Comparison of ENCODE assay signal across 18 cellular contexts in genomic region chr7:36138209-36138608, GRCh38. TPM values are rescaled to one million over a fixed set of nuclear protein-coding genes. Genes with fewer than 3 reads are reported as not detected.
A peak's percentile ranks its signal among the peaks of the same experiment; 100 is the strongest.
DNase-seq lines count a peak whose midpoint lies in the region; ATAC-seq, FAIRE-seq and TF ChIP-seq lines count a peak whose summit lies in the region.
"Had no signal": no experiment of that assay in that cellular context is flagged by ENCODE, and none has a peak within 500 bp of the region (broad histone marks: within the 10 kb centered on the region; RNA-seq: fewer than 3 reads in every experiment).

No MANE protein-coding gene starts in this region.

- DNase-seq in right lobe of liver = no peak
- no peak for DNase-seq in HepG2 (ENCODE audit: low spot score)
- peak; percentile 20 for DNase-seq in NCI-H69 (lab: John Stamatoyannopoulos, UW)
- DNase-seq in glutamatergic neuron = peak; percentile 67
- DNase-seq in activated T-helper 1 cell treated with anti-CD3 and anti-CD28 coated beads, Interleukin-12 subunit alpha, Interleukin-12 subunit beta, Interleukin-2, Interleukin-4 antibody, amounts not matched to agents 30 ng/mL and 10 ng/mL and 1 ng/mL, durations not matched to agents 14 hours and 24 hours and 36 hours (ENCODE audit: low spot score) = no peak
- no peak for DNase-seq in ureter (ENCODE audit: low spot score)
- DNase-seq: Calu3; CD8-positive, alpha-beta T cell; GM23248; IMR-90 had no signal

- 36% methylated on average over 4 of the region's 5 CpGs for WGBS in right lobe of liver (ENCODE audit: insufficient coverage, low coverage, low lambda C conversion rate, missing lambda C conversion rate)
- WGBS in HepG2 (ENCODE audit: low lambda C conversion rate) = 15% methylated on average over 5 of the region's 5 CpGs

- no peak overlapping the region for H3K27ac ChIP-seq in right lobe of liver
- no peak overlapping the region for H3K27ac ChIP-seq in HepG2 (ENCODE audit: extremely low read length, insufficient read depth, low read length)
- H3K27ac ChIP-seq: BLaER1 treated with 17β-estradiol and CSF1 and Interleukin-3, amounts not matched to agents 10 nM and 100 nM; GM23248; HL-60 had no signal

- peaks cover 38% of the 10 kb centered on the region for H3K4me1 Mint-ChIP-seq in glutamatergic neuron (ENCODE audit: low read depth, unreplicated experiment)
- no peaks in the 10 kb centered on the region for H3K4me1 Mint-ChIP-seq in activated T-helper 1 cell treated with anti-CD3 and anti-CD28 coated beads, Interleukin-12 subunit alpha, Interleukin-12 subunit beta, Interleukin-2, Interleukin-4 antibody, amounts not matched to agents 30 ng/mL and 10 ng/mL and 1 ng/mL, durations not matched to agents 14 hours and 24 hours and 36 hours (ENCODE audit: low read depth)
- H3K4me1 Mint-ChIP-seq: B cell had no signal

- TF ChIP-seq EP300 in HepG2 (IDR thresholded peaks at IDR 0.05; ENCODE audit: low read depth in 2 of 2, low read length in 2 of 2) = no peak
- no peak for TF ChIP-seq EP300 in HepG2 (CRISPR knock-in tag; IDR thresholded peaks at IDR 0.05; ENCODE audit: borderline replicate concordance)

- TF ChIP-seq POLR2A in right lobe of liver (IDR thresholded peaks at IDR 0.05) (no peak), HepG2 (IDR thresholded peaks at IDR 0.05; ENCODE audit: insufficient read depth in 1 of 2, low read depth in 2 of 2, low read length in 2 of 2) (no peak)

- no TSS peak for BruUV-seq in HepG2 (replicated peaks; lab: Mats Ljungman, UMichigan)

- peak; percentile 41 to 65 (median 50) for ATAC-seq in right lobe of liver
- no peak for ATAC-seq in HepG2
- no peak for ATAC-seq in HG03196 (IDR thresholded peaks at IDR 0.05; ENCODE audit: unreplicated experiment)
- ATAC-seq: CD8-positive, alpha-beta T cell had no signal

- H3K79me2 ChIP-seq in HepG2 (ENCODE audit: insufficient read depth, low read length) = no peaks in the 10 kb centered on the region

- no peak overlapping the region for H3K4me2 ChIP-seq in HepG2 (ENCODE audit: low read depth, low read length)
- H3K4me2 ChIP-seq: BLaER1 treated with 17β-estradiol and CSF1 and Interleukin-3, amounts not matched to agents 10 nM and 100 nM had no signal

- H3K27me3 ChIP-seq in right lobe of liver (no peaks in the 10 kb centered on the region), HepG2 (ENCODE audit: control insufficient read depth in 1 of 2, insufficient read depth in 2 of 2, low read length in 2 of 2) (peaks cover 1 to 8% of the 10 kb centered on the region in 2 experiments; a peak in 1 of 5 replicates)
- H3K27me3 ChIP-seq: BLaER1 treated with 17β-estradiol and CSF1 and Interleukin-3, amounts not matched to agents 10 nM and 100 nM had no signal

- peak overlapping the region; percentile 97 for H3K27ac Mint-ChIP-seq in glutamatergic neuron (ENCODE audit: unreplicated experiment)
- no peak overlapping the region for H3K27ac Mint-ChIP-seq in activated T-helper 1 cell treated with anti-CD3 and anti-CD28 coated beads, Interleukin-12 subunit alpha, Interleukin-12 subunit beta, Interleukin-2, Interleukin-4 antibody, amounts not matched to agents 30 ng/mL and 10 ng/mL and 1 ng/mL, durations not matched to agents 14 hours and 24 hours and 36 hours
- H3K27ac Mint-ChIP-seq: B cell; CD8-positive, alpha-beta T cell had no signal

- no peak for TF ChIP-seq CTCF in right lobe of liver (IDR thresholded peaks at IDR 0.05)
- no peak for TF ChIP-seq CTCF in HepG2 (CRISPR knock-in tag; IDR thresholded peaks at IDR 0.05)
- TF ChIP-seq CTCF in glutamatergic neuron (IDR thresholded peaks at IDR 0.05; ENCODE audit: partially characterized antibody, unreplicated experiment) = no peak

- intact Hi-C loops in right lobe of liver (cut with DNase I) = no loop called here
- intact Hi-C loops in HepG2 (cut with micrococcal nuclease; ENCODE audit: unreplicated experiment) = loop anchor here (5.0 kb wide), 1 partner anchor 724 kb away; no protein-coding TSS in a partner anchor
- intact Hi-C loops in activated T-helper 1 cell treated with anti-CD3 and anti-CD28 coated beads, Interleukin-12 subunit alpha, Interleukin-12 subunit beta, Interleukin-2, Interleukin-4 antibody, amounts not matched to agents 30 ng/mL and 10 ng/mL and 1 ng/mL, durations not matched to agents 14 hours and 24 hours and 36 hours (cut with micrococcal nuclease) = no loop called here

- peak overlapping the region; percentile 45 for H3K4me3 Mint-ChIP-seq in glutamatergic neuron (ENCODE audit: unreplicated experiment)
- H3K4me3 Mint-ChIP-seq in activated T-helper 1 cell treated with anti-CD3 and anti-CD28 coated beads, Interleukin-12 subunit alpha, Interleukin-12 subunit beta, Interleukin-2, Interleukin-4 antibody, amounts not matched to agents 30 ng/mL and 10 ng/mL and 1 ng/mL, durations not matched to agents 14 hours and 24 hours and 36 hours = no peak overlapping the region
- H3K4me3 Mint-ChIP-seq: B cell; CD8-positive, alpha-beta T cell had no signal

- no peaks in the 10 kb centered on the region for H3K4me1 ChIP-seq in right lobe of liver
- H3K4me1 ChIP-seq in HepG2 (ENCODE audit: insufficient read depth, low read length) = 0 out of 2 replicates have a peak, but pooled peaks cover 8% of the 10 kb centered on the region
- H3K4me1 ChIP-seq: HAP-1 had no signal

- H3K9ac ChIP-seq in HepG2 (ENCODE audit: insufficient read depth, low read depth, low read length) = no peak overlapping the region
- H3K9ac ChIP-seq: BLaER1 treated with 17β-estradiol and CSF1 and Interleukin-3, amounts not matched to agents 10 nM and 100 nM; GM23248 had no signal

- peaks cover 8% of the 10 kb centered on the region for H3K27me3 Mint-ChIP-seq in glutamatergic neuron (ENCODE audit: unreplicated experiment)
- H3K27me3 Mint-ChIP-seq in activated T-helper 1 cell treated with anti-CD3 and anti-CD28 coated beads, Interleukin-12 subunit alpha, Interleukin-12 subunit beta, Interleukin-2, Interleukin-4 antibody, amounts not matched to agents 30 ng/mL and 10 ng/mL and 1 ng/mL, durations not matched to agents 14 hours and 24 hours and 36 hours (ENCODE audit: insufficient read depth) = peaks cover 12% of the 10 kb centered on the region

- no peaks in the 10 kb centered on the region for H4K20me1 ChIP-seq in HepG2 (ENCODE audit: insufficient read depth, low read length)
- H4K20me1 ChIP-seq: BLaER1 treated with 17β-estradiol and CSF1 and Interleukin-3, amounts not matched to agents 10 nM and 100 nM had no signal

- peaks cover 12% of the 10 kb centered on the region for H3K9me3 Mint-ChIP-seq in glutamatergic neuron (ENCODE audit: unreplicated experiment)
- no peaks in the 10 kb centered on the region for H3K9me3 Mint-ChIP-seq in activated T-helper 1 cell treated with anti-CD3 and anti-CD28 coated beads, Interleukin-12 subunit alpha, Interleukin-12 subunit beta, Interleukin-2, Interleukin-4 antibody, amounts not matched to agents 30 ng/mL and 10 ng/mL and 1 ng/mL, durations not matched to agents 14 hours and 24 hours and 36 hours

- H3K4me3 ChIP-seq in right lobe of liver (no peak overlapping the region), HepG2 (replicated peaks in 1 of 3; ENCODE audit: insufficient read depth in 1 of 3, low read depth in 2 of 3, low read length in 3 of 3) (no peak overlapping the region)
- H3K4me3 ChIP-seq: BLaER1 treated with 17β-estradiol and CSF1 and Interleukin-3, amounts not matched to agents 10 nM and 100 nM; GM23248; HAP-1 had no signal

- no peak overlapping the region for H2AFZ ChIP-seq in HepG2 (ENCODE audit: low read length)
- H2AFZ ChIP-seq: GM23248 had no signal

- TF ChIP-seq RAD21 in HepG2 (CRISPR knock-in tag; IDR thresholded peaks at IDR 0.05) = no peak

- H3K36me3 Mint-ChIP-seq in glutamatergic neuron (ENCODE audit: unreplicated experiment) = no peaks in the 10 kb centered on the region
- H3K36me3 Mint-ChIP-seq in activated T-helper 1 cell treated with anti-CD3 and anti-CD28 coated beads, Interleukin-12 subunit alpha, Interleukin-12 subunit beta, Interleukin-2, Interleukin-4 antibody, amounts not matched to agents 30 ng/mL and 10 ng/mL and 1 ng/mL, durations not matched to agents 14 hours and 24 hours and 36 hours (ENCODE audit: low read depth) = no peaks in the 10 kb centered on the region
- H3K36me3 Mint-ChIP-seq: CD8-positive, alpha-beta T cell had no signal

- no peak for FAIRE-seq in HepG2 (lab: Jason Lieb, UNC)
- FAIRE-seq: G401.6, GM12891, GM18507 had no signal

- POLR2A ChIA-PET in HepG2 (lab: Yijun Ruan, JAX) = no interaction called here

- H3K36me3 ChIP-seq in right lobe of liver (no peaks in the 10 kb centered on the region), HepG2 (replicated peaks in 1 of 2; ENCODE audit: control insufficient read depth in 1 of 2, insufficient read depth in 2 of 2, low read length in 2 of 2) (no peaks in the 10 kb centered on the region)
- H3K36me3 ChIP-seq: BLaER1 treated with 17β-estradiol and CSF1 and Interleukin-3, amounts not matched to agents 10 nM and 100 nM; HAP-1 had no signal

- no peaks in the 10 kb centered on the region for H3K9me3 ChIP-seq in right lobe of liver
- no peaks in the 10 kb centered on the region for H3K9me3 ChIP-seq in HepG2 (ENCODE audit: low read length)
- H3K9me3 ChIP-seq: HAP-1 had no signal

- CTCF ChIA-PET in HepG2 (lab: Yijun Ruan, JAX; ENCODE audit: low intra/inter-chr PET ratio, low total read pairs) = no interaction called here

- in situ Hi-C loops in HepG2 (cut with HindIII; ENCODE audit: extremely low pct_ligation_motif_present, low pct_unique_long_range_greater_than_20kb) = no loop called here

RNA-seq across cellular contexts. Expression of gene EEPD1, which starts 14.8 kb away (rescaled TPM):
- total RNA-seq in right lobe of liver (10 to 100 TPM in 4 of 6 experiments, 1 to 10 TPM in 2; 5.9 to 18.6 (median 10.6) TPM), HepG2 (2016; rRNA removed; fragmentation: Illumina TruSeq; extraction: Trizol) (10.0 and 10.1 TPM in 2 replicates), glutamatergic neuron (ENCODE audit: unreplicated experiment) (63.9 TPM), ureter (11.4 TPM)
- total RNA-seq in HepG2 (2016; cell fraction: cytosol; rRNA removed; fragmentation: Illumina TruSeq; extraction: Trizol; ENCODE audit: low read depth) = 2.6 and 4.1 TPM in 2 replicates
- 6.6 and 8.8 TPM in 2 replicates for total RNA-seq in HepG2 (2016; cell fraction: insoluble cytoplasmic fraction; rRNA removed; fragmentation: Illumina TruSeq; extraction: Trizol)
- total RNA-seq in HepG2 (2016; cell fraction: membrane; rRNA removed; fragmentation: Illumina TruSeq; extraction: Trizol) = 4.1 and 4.5 TPM in 2 replicates
- 8.1 and 10.7 TPM in 2 replicates for total RNA-seq in HepG2 (2016; cell fraction: nucleus; rRNA removed; fragmentation: Illumina TruSeq; extraction: Trizol)
- 16.4 and 18.4 TPM in 2 replicates for polyA plus RNA-seq in HepG2 (2011; rRNA removed)
- polyA plus RNA-seq in HepG2 (2011; cell fraction: cytosol; rRNA removed) = 13.7 and 15.2 TPM in 2 replicates
- polyA plus RNA-seq in HepG2 (2011; cell fraction: nucleus; rRNA removed) = 36.9 and 55.6 TPM in 2 replicates
- polyA plus RNA-seq in HepG2 (2012) = 17.7 and 30.3 TPM in 2 replicates
- polyA plus RNA-seq in HepG2 (2016; cell fraction: cytosol; fragmentation: Illumina TruSeq; extraction: Trizol; ENCODE audit: low read depth) = 1.3 and 1.6 TPM in 2 replicates
- 9.2 and 12.3 TPM in 2 replicates for polyA plus RNA-seq in HepG2 (2016; cell fraction: insoluble cytoplasmic fraction; fragmentation: Illumina TruSeq; extraction: Trizol; ENCODE audit: low read depth)
- 2.9 and 3.7 TPM in 2 replicates for polyA plus RNA-seq in HepG2 (2016; cell fraction: membrane; fragmentation: Illumina TruSeq; extraction: Trizol; ENCODE audit: low read depth)
- polyA plus RNA-seq in HepG2 (2016; cell fraction: nucleus; fragmentation: Illumina TruSeq; extraction: Trizol; ENCODE audit: insufficient read depth, low read depth) = 36.8 and 40.3 TPM in 2 replicates
- 1.7 and 22.0 TPM in 2 replicates for polyA minus RNA-seq in HepG2 (2011; rRNA and poly(A)+ RNA removed; ENCODE audit: low replicate concordance)
- 6.0 and 8.7 TPM in 2 replicates for polyA minus RNA-seq in HepG2 (2011; cell fraction: cytosol; rRNA and poly(A)+ RNA removed)
- 31.8 and 34.1 TPM in 2 replicates for polyA minus RNA-seq in HepG2 (2011; cell fraction: nucleus; rRNA and poly(A)+ RNA removed)
- 0.91 and 1.5 TPM in 2 replicates for total RNA-seq in activated T-helper 1 cell treated with anti-CD3 and anti-CD28 coated beads, Interleukin-12 subunit alpha, Interleukin-12 subunit beta, Interleukin-2, Interleukin-4 antibody, amounts not matched to agents 30 ng/mL and 10 ng/mL and 1 ng/mL, durations not matched to agents 14 hours and 24 hours and 36 hours

Comparison
In these comparisons a context has a peak if more than half of its experiments do, and no peak if none do; other contexts are left out.
1. ATAC-seq: peak in right lobe of liver (4 of 4); none in HepG2 (single experiment) and HG03196 (single experiment).
2. DNase-seq: peak in NCI-H69 (single experiment) and glutamatergic neuron (single experiment); none in right lobe of liver (0 of 3), HepG2 (single experiment), activated T-helper 1 cell treated with anti-CD3 and anti-CD28 coated beads, Interleukin-12 subunit alpha, Interleukin-12 subunit beta, Interleukin-2, Interleukin-4 antibody, amounts not matched to agents 30 ng/mL and 10 ng/mL and 1 ng/mL, durations not matched to agents 14 hours and 24 hours and 36 hours (single experiment) and ureter (single experiment).